In genomic region chr15:29832709-29833108, GRCh38 we compare ENCODE assay signal across 11 cellular contexts.
"Had no signal": no experiment of that assay in that cellular context is flagged by ENCODE, and none has a peak within 500 bp of the region (broad histone marks: within the 10 kb centered on the region; RNA-seq: fewer than 3 reads in every experiment).

No MANE protein-coding gene starts in this region.

- H3K4me1 ChIP-seq: HAP-1 had no signal

- H3K36me3 ChIP-seq: HAP-1 had no signal

- ATAC-seq: GM23338, HCT116 had no signal

- H3K27ac ChIP-seq: GM23248 had no signal

- H3K9me3 ChIP-seq: HAP-1 had no signal

- DNase-seq: GM23248, GOT3, H7, H9, HCEC 1CT, HFFc6 had no signal

- FAIRE-seq: H1, H54 had no signal

- H3K4me3 ChIP-seq: GM23248, GM23338, HAP-1 had no signal

- H3K4me2 ChIP-seq: GM23338 had no signal
